9 cellular contexts compared by ENCODE assay signal in the genomic region with DNA sequence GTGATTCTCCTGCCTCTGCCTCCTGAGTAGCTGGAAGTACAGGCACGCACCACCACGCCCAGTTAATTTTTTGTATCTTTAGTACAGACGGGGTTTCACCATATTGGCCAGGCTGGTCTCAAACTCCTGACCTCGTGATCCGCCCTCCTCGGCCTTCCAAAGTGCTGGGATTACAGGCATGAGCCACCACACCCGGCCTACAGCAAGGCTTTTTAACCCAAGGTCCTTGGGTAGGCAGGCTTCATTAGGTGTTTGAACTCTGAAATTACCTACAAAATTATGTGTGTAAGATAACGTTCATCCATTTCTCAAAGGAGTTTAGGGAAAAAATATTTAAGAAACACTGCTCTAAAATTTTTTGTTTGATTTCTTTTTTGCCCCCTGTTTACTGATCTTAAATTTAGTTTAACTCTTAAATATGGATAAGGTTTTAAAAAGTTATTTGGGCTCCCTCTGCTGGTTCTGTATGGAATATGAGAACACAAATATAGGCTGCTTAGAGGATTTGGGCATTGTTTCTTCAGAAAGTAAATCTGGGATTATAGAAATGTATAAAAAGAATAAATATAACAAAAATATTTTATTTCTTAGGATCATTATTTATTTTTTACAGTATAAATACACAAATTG.
DNase-seq lines count a peak whose midpoint lies in the region; ATAC-seq and TF ChIP-seq lines count a peak whose summit lies in the region.
"Had no signal": no experiment of that assay in that cellular context is flagged by ENCODE, and none has a peak within 500 bp of the region (broad histone marks: within the 10 kb centered on the region; RNA-seq: fewer than 3 reads in every experiment).

No MANE protein-coding gene starts in this region.

- no peak overlapping the region for H3K27ac Mint-ChIP-seq in activated T-helper 2 cell treated with anti-CD3 and anti-CD28 coated beads, Interferon-gamma antibody, Interleukin-2, Interleukin-4, amounts not matched to agents 10 μg/mL and 5 μg/mL and 100 μg/mL, durations not matched to agents 14 hours and 24 hours and 36 hours

- no peaks in the 10 kb centered on the region for H3K9me3 Mint-ChIP-seq in activated T-helper 2 cell treated with anti-CD3 and anti-CD28 coated beads, Interferon-gamma antibody, Interleukin-2, Interleukin-4, amounts not matched to agents 10 μg/mL and 5 μg/mL and 100 μg/mL, durations not matched to agents 14 hours and 24 hours and 36 hours
- H3K9me3 Mint-ChIP-seq: CD4-positive, CD25-positive, alpha-beta regulatory T cell had no signal

- H3K4me1 ChIP-seq in aorta (ENCODE audit: control insufficient read depth in 1 of 2, insufficient read depth in 2 of 2, low read length in 2 of 2), result no peaks in the 10 kb centered on the region

- intact Hi-C loops in aorta (cut with DNase I), result loop anchor here in 1 of 2 donors (5.0 kb wide), 1 partner anchor 85 kb away; no protein-coding TSS in a partner anchor
- intact Hi-C loops in activated T-helper 2 cell treated with anti-CD3 and anti-CD28 coated beads, Interferon-gamma antibody, Interleukin-2, Interleukin-4, amounts not matched to agents 10 μg/mL and 5 μg/mL and 100 μg/mL, durations not matched to agents 14 hours and 24 hours and 36 hours (cut with micrococcal nuclease), result loop anchor here (1.0 to 5.0 kb wide), 3 partner anchors 85 to 734 kb away; no protein-coding TSS in a partner anchor

- H3K27ac ChIP-seq in WERI-Rb-1 (no peak overlapping the region), aorta (ENCODE audit: low read depth in 1 of 2, low read length in 2 of 2) (no peak overlapping the region)

- no peak overlapping the region for H3K4me3 Mint-ChIP-seq in activated T-helper 2 cell treated with anti-CD3 and anti-CD28 coated beads, Interferon-gamma antibody, Interleukin-2, Interleukin-4, amounts not matched to agents 10 μg/mL and 5 μg/mL and 100 μg/mL, durations not matched to agents 14 hours and 24 hours and 36 hours (ENCODE audit: low read depth)
- H3K4me3 Mint-ChIP-seq: CD4-positive, CD25-positive, alpha-beta regulatory T cell had no signal

- DNase-seq in DMS79 treated with DMSO at 0.1 percent for 48 hours (lab: John Stamatoyannopoulos, UW) (peak; percentile 7), DMS79 (lab: John Stamatoyannopoulos, UW) (no peak), WERI-Rb-1 (no peak), inferior parietal cortex (ENCODE audit: extremely low spot score) (peak; percentile 68), aorta (peak in 1 of 2 donors; percentile 36)
- DNase-seq in activated T-helper 2 cell treated with anti-CD3 and anti-CD28 coated beads, Interferon-gamma antibody, Interleukin-2, Interleukin-4, amounts not matched to agents 10 μg/mL and 5 μg/mL and 100 μg/mL, durations not matched to agents 14 hours and 24 hours and 36 hours (ENCODE audit: low spot score), result no peak

- no peaks in the 10 kb centered on the region for H3K9me3 ChIP-seq in WERI-Rb-1 (ENCODE audit: severe bottlenecking)
- H3K9me3 ChIP-seq in aorta (ENCODE audit: control insufficient read depth, low read length), result no peaks in the 10 kb centered on the region

- no peaks in the 10 kb centered on the region for H3K27me3 Mint-ChIP-seq in activated T-helper 2 cell treated with anti-CD3 and anti-CD28 coated beads, Interferon-gamma antibody, Interleukin-2, Interleukin-4, amounts not matched to agents 10 μg/mL and 5 μg/mL and 100 μg/mL, durations not matched to agents 14 hours and 24 hours and 36 hours (ENCODE audit: low read depth)
- H3K27me3 Mint-ChIP-seq: CD4-positive, CD25-positive, alpha-beta regulatory T cell had no signal

- 54 to 63% methylated on average over 8 of the region's 8 CpGs for WGBS in aorta, 2 donors

- ATAC-seq in aorta (ENCODE audit: low FRiP score) (peak; percentile 61), GM18498 (IDR thresholded peaks at IDR 0.05; ENCODE audit: unreplicated experiment) (no peak)

- no peaks in the 10 kb centered on the region for H3K27me3 ChIP-seq in WERI-Rb-1 (ENCODE audit: insufficient read depth, low read depth, severe bottlenecking)
- H3K27me3 ChIP-seq in aorta (ENCODE audit: control insufficient read depth in 1 of 2, insufficient read depth in 2 of 2, low read length in 1 of 2), result no peaks in the 10 kb centered on the region

- H3K4me1 Mint-ChIP-seq in activated T-helper 2 cell treated with anti-CD3 and anti-CD28 coated beads, Interferon-gamma antibody, Interleukin-2, Interleukin-4, amounts not matched to agents 10 μg/mL and 5 μg/mL and 100 μg/mL, durations not matched to agents 14 hours and 24 hours and 36 hours (ENCODE audit: low read depth), result no peaks in the 10 kb centered on the region
- H3K4me1 Mint-ChIP-seq: CD4-positive, CD25-positive, alpha-beta regulatory T cell had no signal

- H3K4me3 ChIP-seq in WERI-Rb-1 (ENCODE audit: low read depth, low read length) (no peak overlapping the region), aorta (ENCODE audit: low read length in 2 of 2) (no peak overlapping the region)

- peaks cover 7% of the 10 kb centered on the region for H3K36me3 Mint-ChIP-seq in activated T-helper 2 cell treated with anti-CD3 and anti-CD28 coated beads, Interferon-gamma antibody, Interleukin-2, Interleukin-4, amounts not matched to agents 10 μg/mL and 5 μg/mL and 100 μg/mL, durations not matched to agents 14 hours and 24 hours and 36 hours (ENCODE audit: low read depth)
- H3K36me3 Mint-ChIP-seq: CD4-positive, CD25-positive, alpha-beta regulatory T cell had no signal

- H3K36me3 ChIP-seq in WERI-Rb-1 (peaks cover 13% of the 10 kb centered on the region), aorta (ENCODE audit: control insufficient read depth in 1 of 2, insufficient read depth in 2 of 2, low read length in 1 of 2) (peaks cover 5 to 6% of the 10 kb centered on the region in 2 donors)

- peak; percentile 56 for TF ChIP-seq CTCF in LNCAP (IDR thresholded peaks at IDR 0.05)
- peak; percentile 19; the same call in 1 of the 2 replicates for TF ChIP-seq CTCF in WERI-Rb-1 (IDR thresholded peaks at IDR 0.05; ENCODE audit: low read depth, low read length)

Comparison
In these comparisons a context has a peak if more than half of its experiments do, and no peak if none do; other contexts are left out.
1. DNase-seq: peak in DMS79 treated with DMSO at 0.1 percent for 48 hours (single experiment) and inferior parietal cortex (single experiment); none in DMS79 (single experiment), WERI-Rb-1 (single experiment) and activated T-helper 2 cell treated with anti-CD3 and anti-CD28 coated beads, Interferon-gamma antibody, Interleukin-2, Interleukin-4, amounts not matched to agents 10 μg/mL and 5 μg/mL and 100 μg/mL, durations not matched to agents 14 hours and 24 hours and 36 hours (single experiment).